In the genomic region with DNA sequence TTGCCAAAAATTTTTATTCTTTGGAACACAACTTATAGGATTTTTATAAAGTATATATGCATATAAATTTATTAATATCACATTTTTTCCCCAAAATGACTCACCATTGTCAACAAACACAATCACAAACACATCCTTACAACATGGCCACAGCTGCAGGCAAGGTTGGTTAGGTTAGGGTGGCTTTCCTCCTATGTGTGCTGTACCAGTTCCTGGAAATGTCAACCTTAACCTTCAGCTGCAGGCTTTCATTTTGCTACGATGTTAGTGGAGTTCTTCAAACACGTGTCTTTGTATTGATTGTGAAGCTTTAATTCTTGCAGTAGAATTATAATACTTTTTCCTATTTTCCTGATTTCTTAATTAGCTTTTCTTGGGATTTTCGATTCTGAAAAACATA, we compare ENCODE assay signal across 27 cellular contexts.
"Had no signal": no experiment of that assay in that cellular context is flagged by ENCODE, and none has a peak within 500 bp of the region (broad histone marks: within the 10 kb centered on the region; RNA-seq: fewer than 3 reads in every experiment).

No MANE protein-coding gene starts in this region.

- H3K9me3 Mint-ChIP-seq: mesothelial cell of epicardium; natural killer cell; nephron progenitor cell; neural progenitor cell; stimulated activated memory B cell treated with anti-CD40 and anti-IgM and Interleukin-4, amounts not matched to agents 10 μg/mL and 1 μg/mL and 100 μg/mL, for 72 hours had no signal

- H3K27ac ChIP-seq: left ventricle myocardium inferior, neural progenitor cell, neutrophil, right atrium auricular region, right lobe of liver, stomach, testis, thyroid gland, transverse colon, upper lobe of left lung, vagina had no signal

- H3K27me3 Mint-ChIP-seq: naive B cell; stimulated activated memory B cell treated with anti-CD40 and anti-IgM and Interleukin-4, amounts not matched to agents 10 μg/mL and 1 μg/mL and 100 μg/mL, for 72 hours had no signal

- H3K9ac ChIP-seq: neural progenitor cell had no signal

- H3K36me3 Mint-ChIP-seq: mesothelial cell of epicardium; natural killer cell; neural progenitor cell; stimulated activated memory B cell treated with anti-CD40 and anti-IgM and Interleukin-4, amounts not matched to agents 10 μg/mL and 1 μg/mL and 100 μg/mL, for 72 hours had no signal

- H3K9me3 ChIP-seq: left ventricle myocardium inferior, neutrophil, right atrium auricular region, right lobe of liver, stomach, testis, thyroid gland, transverse colon, upper lobe of left lung, vagina had no signal

- H3K27ac Mint-ChIP-seq: mesothelial cell of epicardium; naive B cell; natural killer cell; nephron progenitor cell; neural progenitor cell; progenitor cell of endocrine pancreas; stimulated activated memory B cell treated with anti-CD40 and anti-IgM and Interleukin-4, amounts not matched to agents 10 μg/mL and 1 μg/mL and 100 μg/mL, for 72 hours had no signal

- H3K4me2 ChIP-seq: neural progenitor cell, smooth muscle cell had no signal

- H2AFZ ChIP-seq: neural progenitor cell had no signal

- H3K4me3 ChIP-seq: left ventricle myocardium inferior, lung, neural progenitor cell, right atrium auricular region, right lobe of liver, smooth muscle cell, stomach, testis, thyroid gland, transverse colon, upper lobe of left lung, vagina had no signal

- H3K36me3 ChIP-seq: left ventricle myocardium inferior, neural progenitor cell, neutrophil, right atrium auricular region, right lobe of liver, stomach, thyroid gland, transverse colon, upper lobe of left lung, vagina had no signal

- H3K4me3 Mint-ChIP-seq: mesothelial cell of epicardium; naive B cell; natural killer cell; nephron progenitor cell; neural progenitor cell; stimulated activated memory B cell treated with anti-CD40 and anti-IgM and Interleukin-4, amounts not matched to agents 10 μg/mL and 1 μg/mL and 100 μg/mL, for 72 hours had no signal

- DNase-seq: islet precursor cell; left ventricle myocardium inferior; mesendoderm; naive B cell; natural killer cell; nephron progenitor cell; occipital lobe; right lobe of liver; stimulated activated CD4-positive, alpha-beta T cell treated with anti-CD3 and anti-CD28 coated beads, Interleukin-1b, Interleukin-23, amount 100 ng/mL, for 48 hours; stimulated activated CD4-positive, alpha-beta T cell treated with anti-CD3 and anti-CD28 coated beads, Interleukin-2, amount 100 ng/mL, for 48 hours; stimulated activated CD4-positive, alpha-beta T cell treated with anti-CD3 and anti-CD28 coated beads, Interleukin-4, amount 100 ng/mL, for 4 hours; stimulated activated CD8-positive, alpha-beta memory T cell treated with anti-CD3 and anti-CD28 coated beads, Interleukin-4, amount 100 ng/mL, for 48 hours; stimulated activated naive CD4-positive, alpha-beta T cell treated with Interleukin-2 at 50 U/mL for 16 hours; stomach; testis; thyroid gland; transverse colon; upper lobe of left lung had no signal

- H3K4me1 Mint-ChIP-seq: nephron progenitor cell, neural progenitor cell had no signal

- ATAC-seq: natural killer cell; right lobe of liver; stimulated activated memory B cell treated with anti-CD40 and anti-IgM and Interleukin-4, amounts not matched to agents 10 μg/mL and 1 μg/mL and 100 μg/mL, for 72 hours had no signal

- H3K4me1 ChIP-seq: neural progenitor cell, right lobe of liver, stomach, thyroid gland, transverse colon had no signal

- H3K27me3 ChIP-seq: neural progenitor cell, neutrophil, right atrium auricular region, right lobe of liver, stomach, testis, thyroid gland, transverse colon, upper lobe of left lung, vagina had no signal
